In the genomic region with DNA sequence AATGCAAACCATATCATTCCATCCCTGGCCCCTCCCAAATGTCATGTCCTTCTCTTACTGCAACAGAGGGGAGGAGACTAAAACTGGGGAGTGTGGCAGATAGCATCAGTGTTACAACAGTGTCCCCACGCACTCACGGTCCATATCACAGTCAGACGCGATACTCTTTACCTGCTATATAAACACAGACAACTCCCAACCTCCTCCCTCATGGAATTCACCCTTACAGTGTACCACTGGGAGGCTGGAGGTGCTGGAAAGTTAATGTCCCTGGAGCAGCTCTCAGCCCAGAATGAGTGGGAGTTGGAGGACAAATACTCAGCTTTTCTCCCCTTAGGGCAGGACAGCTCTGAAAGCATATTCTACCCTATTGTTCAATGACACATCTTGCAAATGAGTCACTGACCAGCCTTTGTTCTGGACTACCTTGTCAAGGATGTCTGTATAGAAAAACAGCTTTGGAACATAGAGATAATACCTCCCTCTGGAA, we compare ENCODE assay signal across 15 cellular contexts.
DNase-seq lines count a peak whose midpoint lies in the region; TF ChIP-seq lines count a peak whose summit lies in the region.
"Had no signal": no experiment of that assay in that cellular context is flagged by ENCODE, and none has a peak within 500 bp of the region (broad histone marks: within the 10 kb centered on the region; RNA-seq: fewer than 3 reads in every experiment).

No MANE protein-coding gene starts in this region.

- H3K9me3 ChIP-seq in left ventricle myocardium inferior (replicated peaks), result no peaks in the 10 kb centered on the region
- H3K9me3 ChIP-seq: ascending aorta had no signal

- no peaks in the 10 kb centered on the region for H3K4me1 ChIP-seq in left ventricle myocardium inferior
- H3K4me1 ChIP-seq: ascending aorta had no signal

- DNase-seq in COLO829 (ENCODE audit: low spot score), result peak; percentile 50
- DNase-seq in LHCN-M2 (ENCODE audit: low read depth), result peak; percentile 74
- peak; percentile 49 for DNase-seq in amniotic epithelial cell (ENCODE audit: low read depth)
- peak; percentile 86 for DNase-seq in islet precursor cell
- no peak for DNase-seq in nucleus accumbens (lab: John Stamatoyannopoulos, UW)
- DNase-seq in left ventricle myocardium inferior, result no peak
- no peak for DNase-seq in activated CD8-positive, alpha-beta memory T cell treated with anti-CD3 and anti-CD28 coated beads, Interleukin-2, amount 50 U/mL, for 4 hours
- no peak for DNase-seq in NCI-H1694 treated with DMSO at 0.1 percent for 48 hours (lab: John Stamatoyannopoulos, UW)
- DNase-seq: activated T-cell treated with anti-CD3 and anti-CD28 coated beads, Interleukin-2, amount 50 U/mL, for 4 hours; endodermal cell; HCEC 1CT; NCI-H187; stimulated activated CD4-positive, alpha-beta T cell treated with anti-CD3 and anti-CD28 coated beads, Interleukin-2, amount 100 ng/mL, for 48 hours; stimulated activated naive CD4-positive, alpha-beta T cell had no signal

- no peak overlapping the region for H3K4me3 ChIP-seq in left ventricle myocardium inferior
- H3K4me3 ChIP-seq: ascending aorta had no signal

- no peak overlapping the region for H3K27ac ChIP-seq in left ventricle myocardium inferior (replicated peaks)
- H3K27ac ChIP-seq: ascending aorta had no signal

- H3K27me3 ChIP-seq in left ventricle myocardium inferior (ENCODE audit: low read depth), result peaks cover 3% of the 10 kb centered on the region
- H3K27me3 ChIP-seq: ascending aorta had no signal

- no peak for TF ChIP-seq CTCF in left ventricle myocardium inferior (IDR thresholded peaks at IDR 0.05; ENCODE audit: borderline replicate concordance)

- intact Hi-C loops in left ventricle myocardium inferior (cut with micrococcal nuclease), result no loop called here

- H3K36me3 ChIP-seq in left ventricle myocardium inferior, result no peaks in the 10 kb centered on the region
- H3K36me3 ChIP-seq: ascending aorta had no signal

Comparison
In these comparisons a context has a peak if more than half of its experiments do, and no peak if none do; other contexts are left out.
1. DNase-seq: peak in COLO829 (single experiment), LHCN-M2 (single experiment), amniotic epithelial cell (single experiment) and islet precursor cell (single experiment); none in nucleus accumbens (0 of 56), left ventricle myocardium inferior (single experiment), activated CD8-positive, alpha-beta memory T cell treated with anti-CD3 and anti-CD28 coated beads, Interleukin-2, amount 50 U/mL, for 4 hours (single experiment) and NCI-H1694 treated with DMSO at 0.1 percent for 48 hours (single experiment).